In genomic region chr4:168723020-168723419, GRCh38 we compare ENCODE assay signal across 1 cellular context.
TF ChIP-seq lines count a peak whose summit lies in the region.

No MANE protein-coding gene starts in this region.

TF ChIP-seq in SK-N-SH treated with all-trans-retinoic acid at 6 μM for 48 hours, 23 proteins besides CTCF, POLR2A, EP300 and RAD21 (continued from another document):
- TF ChIP-seq CREB5 (CRISPR knock-in tag; IDR thresholded peaks at IDR 0.05; ENCODE audit: low read depth) (no peak), ZNF70 (CRISPR knock-in tag; IDR thresholded peaks at IDR 0.05) (no peak)
TF ChIP-seq in SK-N-SH treated with all-trans-retinoic acid at 6 μM for 48 hours: peak in this region for 0.
